ENCODE assay signal across 20 cellular contexts in the genomic region with DNA sequence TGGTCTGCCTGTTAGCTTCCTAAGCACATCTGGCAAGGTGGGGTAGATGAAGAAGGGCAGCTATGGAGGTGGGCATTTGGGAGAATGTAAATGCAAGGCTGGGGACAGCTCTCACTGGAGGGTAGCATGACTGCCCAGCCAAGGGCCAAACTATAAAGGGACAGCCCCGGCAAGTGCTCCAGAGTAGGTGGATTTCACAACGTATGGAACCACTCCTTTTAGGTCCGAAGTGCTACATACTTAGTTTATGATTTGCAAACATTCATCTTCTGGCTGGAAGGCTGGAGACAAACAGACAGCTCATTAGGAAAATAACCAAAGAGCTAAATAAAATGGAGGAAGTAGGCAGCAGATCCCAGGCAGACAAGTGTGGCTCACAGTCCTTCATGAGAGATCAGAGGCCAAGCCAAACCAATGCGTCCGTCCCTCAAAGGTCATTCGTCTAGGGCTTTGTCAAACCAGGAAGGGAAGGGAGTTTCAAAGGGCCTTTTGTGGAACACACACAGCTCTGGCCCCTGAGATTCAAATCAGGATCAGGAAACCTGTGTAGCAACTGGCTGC. TPM values are rescaled to one million over a fixed set of nuclear protein-coding genes. Genes with fewer than 3 reads are reported as not detected.
DNase-seq lines count a peak whose midpoint lies in the region; ATAC-seq and TF ChIP-seq lines count a peak whose summit lies in the region.
"Had no signal": no experiment of that assay in that cellular context is flagged by ENCODE, and none has a peak within 500 bp of the region (broad histone marks: within the 10 kb centered on the region; RNA-seq: fewer than 3 reads in every experiment).

No MANE protein-coding gene starts in this region.

- H3K9me3 Mint-ChIP-seq in Caco-2 (ENCODE audit: unreplicated experiment), result peaks cover 9% of the 10 kb centered on the region
- H3K9me3 Mint-ChIP-seq in CD8-positive, alpha-beta T cell, result peaks cover 2% of the 10 kb centered on the region

- no TSS peak for BruUV-seq in Caco-2 (replicated peaks; lab: Mats Ljungman, UMichigan)

- H3K4me1 Mint-ChIP-seq in Caco-2 (ENCODE audit: low read depth, unreplicated experiment), result peaks cover 39% of the 10 kb centered on the region
- peaks cover 35% of the 10 kb centered on the region for H3K4me1 Mint-ChIP-seq in CD8-positive, alpha-beta T cell (ENCODE audit: low read depth)

- H3K4me1 ChIP-seq in Caco-2 (peaks cover 53% of the 10 kb centered on the region), fibroblast of lung (ENCODE audit: control insufficient read depth, extremely low read depth, insufficient read depth, low read length) (peaks cover 36% of the 10 kb centered on the region), parathyroid adenoma (peaks cover 28% of the 10 kb centered on the region)
- H3K4me1 ChIP-seq in CD8-positive, alpha-beta T cell (ENCODE audit: insufficient read depth, low read length), result peaks cover 25% of the 10 kb centered on the region

- H3K4me2 ChIP-seq in fibroblast of lung (ENCODE audit: extremely low read depth, insufficient read depth, low read length) (no peak overlapping the region), parathyroid adenoma (ENCODE audit: low read length) (no peak overlapping the region)

- POLR2A ChIA-PET in Caco-2 (lab: Charles Lee), result interaction anchor here (0.7 to 1.2 kb wide), 3 partner anchors 14 to 97 kb away, joined by 3 to 10 read pairs (median 3); no protein-coding TSS in a partner anchor
- POLR2A ChIA-PET in CD8-positive, alpha-beta T cell (lab: Charles Lee), result no interaction called here

- TF ChIP-seq CTCF in Caco-2 (IDR thresholded peaks at IDR 0.05; ENCODE audit: insufficient read depth in 1 of 2, low read depth in 1 of 2, low read length in 1 of 2, severe bottlenecking in 1 of 2, unreplicated experiment in 1 of 2) (no peak), fibroblast of lung (conservative IDR thresholded peaks at IDR 0.05 in 1 of 2, IDR thresholded peaks at IDR 0.05 in 1 of 2; ENCODE audit: low read depth in 1 of 2, low read length in 2 of 2) (no peak), parathyroid adenoma (IDR thresholded peaks at IDR 0.05) (no peak)
- TF ChIP-seq CTCF in CD8-positive, alpha-beta T cell (IDR thresholded peaks at IDR 0.05), result no peak

- H3K9ac ChIP-seq in fibroblast of lung (ENCODE audit: insufficient read depth, low read length) (no peak overlapping the region), parathyroid adenoma (no peak overlapping the region)

- H3K27ac ChIP-seq in fibroblast of lung (ENCODE audit: insufficient read depth, low read length), result peak overlapping the region; percentile 42
- no peak overlapping the region for H3K27ac ChIP-seq in parathyroid adenoma
- no peak overlapping the region for H3K27ac ChIP-seq in CD8-positive, alpha-beta T cell (ENCODE audit: low read depth, low read length)
- H3K27ac ChIP-seq: C4-2B, cardiac muscle cell, SJSA1, uterus had no signal

- CTCF ChIA-PET in Caco-2 (lab: Charles Lee), result interaction anchor here (0.7 to 1.5 kb wide), 5 partner anchors 8 to 30 kb away, joined by 3 to 9 read pairs (median 4); no protein-coding TSS in a partner anchor
- CTCF ChIA-PET in CD8-positive, alpha-beta T cell (lab: Charles Lee), result interaction anchor here (1.0 to 16.8 kb wide), 6 partner anchors 9 to 737 kb away, joined by 3 to 312 read pairs (median 4); no protein-coding TSS in a partner anchor

- H3K79me2 ChIP-seq in fibroblast of lung (ENCODE audit: control insufficient read depth, insufficient read depth, low read length) (no peaks in the 10 kb centered on the region), parathyroid adenoma (no peaks in the 10 kb centered on the region)

- H3K36me3 Mint-ChIP-seq in Caco-2 (ENCODE audit: insufficient read depth, unreplicated experiment), result peaks cover 6% of the 10 kb centered on the region
- H3K36me3 Mint-ChIP-seq in CD8-positive, alpha-beta T cell, result no peaks in the 10 kb centered on the region

- no peaks in the 10 kb centered on the region for H3K27me3 ChIP-seq in Caco-2 (replicated peaks; ENCODE audit: control insufficient read depth, insufficient read depth, low read length)
- no peaks in the 10 kb centered on the region for H3K27me3 ChIP-seq in fibroblast of lung (ENCODE audit: control insufficient read depth, insufficient read depth, low read length)
- H3K27me3 ChIP-seq in parathyroid adenoma (ENCODE audit: control insufficient read depth, insufficient read depth, low read length), result no peaks in the 10 kb centered on the region
- H3K27me3 ChIP-seq in CD8-positive, alpha-beta T cell (ENCODE audit: insufficient read depth, low read length), result no peaks in the 10 kb centered on the region
- H3K27me3 ChIP-seq: cardiac muscle cell, esophagus squamous epithelium, SJSA1, uterus had no signal

- H3K4me3 ChIP-seq in Caco-2 (ENCODE audit: low read depth, low read length) (no peak overlapping the region), fibroblast of lung (replicated peaks in 1 of 4; ENCODE audit: control extremely low read depth in 1 of 4, insufficient read depth in 1 of 4, low read depth in 3 of 4, low read length in 4 of 4) (no peak overlapping the region), parathyroid adenoma (ENCODE audit: low read depth, low read length) (no peak overlapping the region)
- H3K4me3 ChIP-seq in CD8-positive, alpha-beta T cell (ENCODE audit: low read depth, low read length), result no peak overlapping the region
- H3K4me3 ChIP-seq: cardiac muscle cell, esophagus squamous epithelium, prostate gland, SJSA1, uterus had no signal

- H4K20me1 ChIP-seq in fibroblast of lung (ENCODE audit: control insufficient read depth, extremely low read depth, insufficient read depth, low read length), result no peaks in the 10 kb centered on the region

- intact Hi-C loops in Caco-2 (cut with micrococcal nuclease; ENCODE audit: unreplicated experiment), result loop anchor here (1.0 kb wide), 3 partner anchors 13 to 122 kb away; no protein-coding TSS in a partner anchor
- intact Hi-C loops in CD8-positive, alpha-beta T cell (cut with DNase I, micrococcal nuclease), result loop anchor here (5.0 to 10.0 kb wide), 3 partner anchors 37 to 672 kb away; no protein-coding TSS in a partner anchor

- H3K9me3 ChIP-seq in Caco-2 (no peaks in the 10 kb centered on the region), fibroblast of lung (ENCODE audit: control insufficient read depth, insufficient read depth, low read depth, low read length) (no peaks in the 10 kb centered on the region), parathyroid adenoma (ENCODE audit: control insufficient read depth, low read length) (no peaks in the 10 kb centered on the region)
- no peaks in the 10 kb centered on the region for H3K9me3 ChIP-seq in CD8-positive, alpha-beta T cell (ENCODE audit: low read length)
- H3K9me3 ChIP-seq: esophagus squamous epithelium, prostate gland, SJSA1, uterus had no signal

- H2AFZ ChIP-seq in fibroblast of lung (ENCODE audit: low read length) (peak overlapping the region; percentile 33), parathyroid adenoma (peak overlapping the region; percentile 40)

- peak overlapping the region; percentile 77 for H3K27ac Mint-ChIP-seq in Caco-2 (ENCODE audit: unreplicated experiment)
- no peak overlapping the region for H3K27ac Mint-ChIP-seq in CD8-positive, alpha-beta T cell

- no peak for ATAC-seq in GM21717 (IDR thresholded peaks at IDR 0.05; ENCODE audit: unreplicated experiment)
- ATAC-seq in CD8-positive, alpha-beta T cell, result no peak

- H3K36me3 ChIP-seq in Caco-2 (ENCODE audit: control insufficient read depth, insufficient read depth, low read length) (no peaks in the 10 kb centered on the region), fibroblast of lung (ENCODE audit: control insufficient read depth, insufficient read depth, low read length) (no peaks in the 10 kb centered on the region), parathyroid adenoma (ENCODE audit: control insufficient read depth, insufficient read depth, low read length) (no peaks in the 10 kb centered on the region)
- H3K36me3 ChIP-seq in CD8-positive, alpha-beta T cell (ENCODE audit: insufficient read depth, low read length), result no peaks in the 10 kb centered on the region
- H3K36me3 ChIP-seq: cardiac muscle cell, esophagus squamous epithelium, prostate gland, SJSA1, uterus had no signal

- peak; percentile 75 to 88 for DNase-seq in Caco-2
- peak; percentile 56 for DNase-seq in NCI-H526 treated with DMSO at 0.1 percent for 48 hours (lab: John Stamatoyannopoulos, UW)
- DNase-seq in fibroblast of lung (ENCODE audit: low read depth in 2 of 2), result no peak
- DNase-seq in SIG-M5 treated with dmso at 0.1 percent for 504 hours (lab: John Stamatoyannopoulos, UW; ENCODE audit: unreplicated experiment), result no peak
- DNase-seq in NCI-H1092 (lab: John Stamatoyannopoulos, UW), result no peak
- DNase-seq in CD8-positive, alpha-beta T cell, result no peak
- DNase-seq: activated CD8-positive, alpha-beta memory T cell treated with anti-CD3 and anti-CD28 coated beads for 24 hours; activated naive CD4-positive, alpha-beta T cell treated with anti-CD3 and anti-CD28 coated beads for 36 hours; esophagus squamous epithelium; GDM1; Kasumi-1; midbrain; NCI-H2081; uterus had no signal

- H3K27me3 Mint-ChIP-seq in Caco-2 (ENCODE audit: insufficient read depth, unreplicated experiment), result no peaks in the 10 kb centered on the region
- peaks cover 6% of the 10 kb centered on the region for H3K27me3 Mint-ChIP-seq in CD8-positive, alpha-beta T cell (ENCODE audit: low read depth)

- peak overlapping the region; percentile 6 for H3K4me3 Mint-ChIP-seq in Caco-2 (ENCODE audit: unreplicated experiment)
- H3K4me3 Mint-ChIP-seq in CD8-positive, alpha-beta T cell, result no peak overlapping the region
- H3K4me3 Mint-ChIP-seq: activated naive CD4-positive, alpha-beta T cell treated with anti-CD3 and anti-CD28 coated beads for 36 hours had no signal

RNA-seq across cellular contexts. Expression of a gene that starts 42.5 kb away (rescaled TPM):
- total RNA-seq in Caco-2 (2022), result 17.9 and 26.4 TPM in 2 replicates
- total RNA-seq in fibroblast of lung, result 54.2 and 91.8 TPM in 2 replicates
- 277 and 429 TPM in 2 replicates for polyA plus RNA-seq in fibroblast of lung
- polyA plus RNA-seq in fibroblast of lung (2012), result 316 and 494 TPM in 2 replicates
- polyA minus RNA-seq in fibroblast of lung (ENCODE audit: low replicate concordance), result 106 and 144 TPM in 2 replicates
- 10 to 100 TPM; 17.9 to 19.5 TPM for total RNA-seq in CD8-positive, alpha-beta T cell

Comparison
In these comparisons a context has a peak if more than half of its experiments do, and no peak if none do; other contexts are left out.
1. DNase-seq: peak in Caco-2 (2 of 2) and NCI-H526 treated with DMSO at 0.1 percent for 48 hours (single experiment); none in fibroblast of lung (0 of 2), SIG-M5 treated with dmso at 0.1 percent for 504 hours (single experiment), NCI-H1092 (single experiment) and CD8-positive, alpha-beta T cell (0 of 7).